Comparison of ENCODE assay signal across 8 cellular contexts in the genomic region with DNA sequence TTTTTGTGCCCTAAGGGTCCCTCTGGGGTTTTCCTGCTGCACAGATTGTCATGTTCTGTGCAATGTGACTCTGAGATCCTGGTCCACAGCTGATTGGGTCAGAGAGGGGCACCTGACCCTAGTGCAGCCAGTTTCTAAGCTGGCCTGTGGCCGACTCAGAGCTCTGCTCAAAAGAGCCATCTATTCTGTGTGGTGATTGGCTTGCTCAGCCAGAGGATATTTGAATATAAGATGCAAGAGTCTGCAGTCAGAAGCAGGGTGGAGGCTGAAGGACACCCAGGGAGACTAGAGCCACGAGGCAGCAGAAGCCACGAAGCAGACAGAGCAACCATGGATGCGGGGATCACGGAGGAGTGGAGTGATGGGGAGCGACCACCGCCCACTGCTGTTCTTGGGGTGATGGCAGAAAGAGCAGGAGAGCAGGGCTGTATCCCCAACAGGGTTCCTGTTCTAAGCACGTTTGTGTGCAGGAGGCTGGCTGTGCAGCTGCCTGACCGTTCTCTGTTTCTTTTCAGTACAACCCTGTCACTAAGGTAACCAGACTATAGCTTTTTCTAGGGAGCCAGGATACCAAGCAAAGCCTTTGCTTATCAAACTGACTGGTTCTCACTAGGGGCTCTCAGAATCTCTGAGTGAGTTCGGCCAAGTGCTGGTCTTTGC. TPM values are rescaled to one million over a fixed set of nuclear protein-coding genes. Genes with fewer than 3 reads are reported as not detected.
A peak's percentile ranks its signal among the peaks of the same experiment; 100 is the strongest.
DNase-seq lines count a peak whose midpoint lies in the region; ATAC-seq lines count a peak whose summit lies in the region.
"Had no signal": no experiment of that assay in that cellular context is flagged by ENCODE, and none has a peak within 500 bp of the region (broad histone marks: within the 10 kb centered on the region; RNA-seq: fewer than 3 reads in every experiment).

No MANE protein-coding gene starts in this region.

- H3K4me3 ChIP-seq in mesendoderm (ENCODE audit: low read length), result no peak overlapping the region

- H3K23ac ChIP-seq in mesendoderm (ENCODE audit: low read length), result no peak overlapping the region

- ATAC-seq in GM19397 (IDR thresholded peaks at IDR 0.05; ENCODE audit: unreplicated experiment) (peak; percentile 80), HG03469 (IDR thresholded peaks at IDR 0.05; ENCODE audit: unreplicated experiment) (peak; percentile 46)

- no peak overlapping the region for H3K9ac ChIP-seq in mesendoderm (ENCODE audit: low read length)
- H3K9ac ChIP-seq: KMS-11 had no signal

- no peak overlapping the region for H2AK5ac ChIP-seq in mesendoderm (ENCODE audit: low read length)

- no peak overlapping the region for H4K8ac ChIP-seq in mesendoderm (ENCODE audit: low read depth, low read length)

- H2BK120ac ChIP-seq in mesendoderm (ENCODE audit: low read depth, low read length), result no peak overlapping the region

- no peak overlapping the region for H2BK15ac ChIP-seq in mesendoderm (replicated peaks; ENCODE audit: low read depth)

- no peaks in the 10 kb centered on the region for H3K4me1 ChIP-seq in mesendoderm (ENCODE audit: control insufficient read depth, low read depth, low read length)

- H3K18ac ChIP-seq in mesendoderm (ENCODE audit: low read length), result no peak overlapping the region

- H3K79me1 ChIP-seq in mesendoderm (ENCODE audit: low read length), result no peaks in the 10 kb centered on the region

- no peak overlapping the region for H3K4ac ChIP-seq in mesendoderm (ENCODE audit: low read depth, low read length)

- H3K56ac ChIP-seq in mesendoderm (ENCODE audit: low read length), result no peak overlapping the region

- no peaks in the 10 kb centered on the region for H3K36me3 ChIP-seq in mesendoderm (ENCODE audit: control insufficient read depth, insufficient read depth, low read length)

- no peak overlapping the region for H2BK5ac ChIP-seq in mesendoderm (ENCODE audit: low read length)

- H3K27me3 ChIP-seq in mesendoderm (ENCODE audit: insufficient read depth, low read length, poor library complexity), result no peaks in the 10 kb centered on the region

- no peak overlapping the region for H4K5ac ChIP-seq in mesendoderm (ENCODE audit: low read length)

- H3K4me2 ChIP-seq in mesendoderm (ENCODE audit: low read length), result no peak overlapping the region
- H3K4me2 ChIP-seq: KMS-11 had no signal

- H3K27ac ChIP-seq in angular gyrus (ENCODE audit: low read depth, low read length) (peak overlapping the region; percentile 67), mesendoderm (ENCODE audit: low read depth, low read length) (no peak overlapping the region)
- H3K27ac ChIP-seq: KMS-11 had no signal

- WGBS in mesendoderm (ENCODE audit: extremely low coverage, insufficient coverage, low lambda C conversion rate), result no CpG with 5 or more reads among the region's 10 CpGs

- DNase-seq in mesendoderm (peak; percentile 58), Kasumi-1 (lab: John Stamatoyannopoulos, UW) (no peak)
- DNase-seq in stimulated activated CD4-positive, alpha-beta T cell treated with anti-CD3 and anti-CD28 coated beads, Interleukin-4, amount 100 ng/mL, for 1 hour, result no peak
- no peak for DNase-seq in activated effector memory CD4-positive, alpha-beta T cell treated with Interleukin-2 at 50 U/mL for 16 hours

- H3K79me2 ChIP-seq in mesendoderm (ENCODE audit: control insufficient read depth, insufficient read depth, low read length), result no peaks in the 10 kb centered on the region

RNA-seq across cellular contexts. Expression of a gene that starts 19.5 kb away (rescaled TPM):
- polyA plus RNA-seq in mesendoderm (2013, experiment 1 of 2), result 85.1 TPM
- 85.3 TPM for polyA plus RNA-seq in mesendoderm (2013, experiment 2 of 2)
